ENCODE assay signal across 20 cellular contexts in the genomic region with DNA sequence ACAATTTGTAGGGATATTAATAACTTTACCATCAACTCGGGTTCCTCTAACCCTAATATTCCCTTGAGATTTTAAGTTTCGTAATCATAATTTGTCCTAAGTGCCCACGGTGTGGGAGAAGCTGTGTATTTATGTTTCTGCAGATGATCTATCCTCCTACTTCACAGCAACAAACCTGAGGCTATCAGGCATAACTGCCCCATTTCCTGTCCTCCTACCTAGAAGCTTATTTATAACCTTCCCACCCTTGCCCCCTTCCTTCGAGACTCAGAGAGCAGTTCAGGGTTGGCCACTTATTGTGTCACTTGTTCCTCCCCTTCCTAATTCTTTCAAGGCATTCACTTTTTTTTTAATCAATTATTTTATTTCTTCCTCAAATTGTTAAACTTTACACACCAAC. TPM values are rescaled to one million over a fixed set of nuclear protein-coding genes. Genes with fewer than 3 reads are reported as not detected.
DNase-seq lines count a peak whose midpoint lies in the region; ATAC-seq and TF ChIP-seq lines count a peak whose summit lies in the region.
"Had no signal": no experiment of that assay in that cellular context is flagged by ENCODE, and none has a peak within 500 bp of the region (broad histone marks: within the 10 kb centered on the region; RNA-seq: fewer than 3 reads in every experiment).

No MANE protein-coding gene starts in this region.

- no peak overlapping the region for H2AFZ ChIP-seq in mesenchymal stem cell (ENCODE audit: low read depth, low read length)

- H2BK120ac ChIP-seq in mesenchymal stem cell (ENCODE audit: low read depth, low read length) = no peak overlapping the region

- intact Hi-C loops in Caco-2 (cut with micrococcal nuclease; ENCODE audit: unreplicated experiment) = no loop called here

- no peak overlapping the region for H3K18ac ChIP-seq in mesenchymal stem cell (ENCODE audit: low read depth in 1 of 2, low read length in 2 of 2)

- H3K27me3 Mint-ChIP-seq in stimulated activated memory B cell treated with anti-CD40 and anti-IgM and Interleukin-4, amounts not matched to agents 10 μg/mL and 1 μg/mL and 100 μg/mL, for 72 hours = no peaks in the 10 kb centered on the region
- no peaks in the 10 kb centered on the region for H3K27me3 Mint-ChIP-seq in activated CD8-positive, alpha-beta T cell treated with anti-CD3 and anti-CD28 coated beads, Interleukin-2, amount 10 ng/mL, durations not matched to agents 7 days and 5 days (ENCODE audit: low read depth)
- H3K27me3 Mint-ChIP-seq in Caco-2 (ENCODE audit: insufficient read depth, unreplicated experiment) = peaks cover 6% of the 10 kb centered on the region
- H3K27me3 Mint-ChIP-seq: activated CD8-positive, alpha-beta T cell treated with anti-CD3 and anti-CD28 coated beads for 36 hours; activated T-helper 17 cell treated with anti-CD3 and anti-CD28 coated beads, Interleukin-2, amount 50 U/mL, for 72 hours had no signal

- H2BK5ac ChIP-seq in mesenchymal stem cell (ENCODE audit: low read depth, low read length, poor library complexity, severe bottlenecking) = no peak overlapping the region

- peak overlapping the region in 1 of 2 experiments; percentile 39 for H2BK12ac ChIP-seq in mesenchymal stem cell (ENCODE audit: low read length in 2 of 2)

- H2AK5ac ChIP-seq in mesenchymal stem cell (ENCODE audit: low read length, severe bottlenecking) = no peak overlapping the region

- H3K4me3 ChIP-seq in mesenchymal stem cell (ENCODE audit: insufficient read depth in 1 of 2, low read depth in 1 of 2, low read length in 2 of 2) (no peak overlapping the region), Caco-2 (ENCODE audit: low read depth, low read length) (no peak overlapping the region)
- H3K4me3 ChIP-seq: cardiac muscle cell, right lobe of liver had no signal

- no peaks in the 10 kb centered on the region for H3K9me3 ChIP-seq in mesenchymal stem cell (ENCODE audit: control insufficient read depth, low read length)
- no peaks in the 10 kb centered on the region for H3K9me3 ChIP-seq in Caco-2
- H3K9me3 ChIP-seq: right lobe of liver had no signal

- no peak for DNase-seq in mesenchymal stem cell
- no peak for DNase-seq in activated CD8-positive, alpha-beta T cell treated with anti-CD3 and anti-CD28 coated beads, Interleukin-2, amount 10 ng/mL, durations not matched to agents 7 days and 5 days
- DNase-seq in Caco-2 = no peak
- no peak for DNase-seq in NCI-H1105 treated with DMSO at 0.1 percent for 48 hours (lab: John Stamatoyannopoulos, UW)
- DNase-seq: activated CD8-positive, alpha-beta T cell treated with anti-CD3 and anti-CD28 coated beads for 36 hours; C1 segment of cervical spinal cord; effector CD8-positive, alpha-beta T cell; midbrain; NCI-H2107; NCI-H748 treated with DMSO at 0.1 percent for 48 hours; right lobe of liver; stimulated activated CD4-positive, alpha-beta T cell treated with anti-CD3 and anti-CD28 coated beads, Interleukin-4, amount 100 ng/mL, for 1 hour had no signal

- H3K4me1 ChIP-seq in mesenchymal stem cell (ENCODE audit: control insufficient read depth, insufficient read depth, low read depth, low read length) (peaks cover 3% of the 10 kb centered on the region), Caco-2 (no peaks in the 10 kb centered on the region)
- H3K4me1 ChIP-seq: right lobe of liver had no signal

- H3K14ac ChIP-seq in mesenchymal stem cell (ENCODE audit: low read length in 2 of 2) = no peak overlapping the region

- CTCF ChIA-PET in activated CD8-positive, alpha-beta T cell treated with anti-CD3 and anti-CD28 coated beads, Interleukin-2, amount 10 ng/mL, durations not matched to agents 7 days and 5 days (lab: Charles Lee) = interaction anchor here (0.8 to 1.9 kb wide), 9 partner anchors 11 to 53 kb away, joined by 3 to 8 read pairs (median 4); a partner anchor contains a TSS
- CTCF ChIA-PET in Caco-2 (lab: Charles Lee) = no interaction called here

- no peaks in the 10 kb centered on the region for H3K36me3 Mint-ChIP-seq in stimulated activated memory B cell treated with anti-CD40 and anti-IgM and Interleukin-4, amounts not matched to agents 10 μg/mL and 1 μg/mL and 100 μg/mL, for 72 hours
- no peaks in the 10 kb centered on the region for H3K36me3 Mint-ChIP-seq in activated CD8-positive, alpha-beta T cell treated with anti-CD3 and anti-CD28 coated beads, Interleukin-2, amount 10 ng/mL, durations not matched to agents 7 days and 5 days (ENCODE audit: low read depth)
- no peaks in the 10 kb centered on the region for H3K36me3 Mint-ChIP-seq in Caco-2 (ENCODE audit: insufficient read depth, unreplicated experiment)
- H3K36me3 Mint-ChIP-seq: type B pancreatic cell had no signal

- H3K27ac ChIP-seq in mesenchymal stem cell (ENCODE audit: low read length, poor library complexity, severe bottlenecking) = no peak overlapping the region
- H3K27ac ChIP-seq: cardiac muscle cell, right lobe of liver had no signal

- no peak overlapping the region for H4K91ac ChIP-seq in mesenchymal stem cell (ENCODE audit: low read length)

- no peak overlapping the region for H3K4me2 ChIP-seq in mesenchymal stem cell (ENCODE audit: low read length, poor library complexity, severe bottlenecking)

- H3K79me1 ChIP-seq in mesenchymal stem cell (replicated peaks; ENCODE audit: low read length, poor library complexity, severe bottlenecking) = no peaks in the 10 kb centered on the region

- no peak overlapping the region for H2BK15ac ChIP-seq in mesenchymal stem cell (ENCODE audit: low read depth, poor library complexity, severe bottlenecking)

- H3K4ac ChIP-seq in mesenchymal stem cell (ENCODE audit: low read depth in 1 of 2, low read length in 2 of 2) = no peak overlapping the region

- H3K9ac ChIP-seq in mesenchymal stem cell (ENCODE audit: low read length) = no peak overlapping the region

- no peak overlapping the region for H4K8ac ChIP-seq in mesenchymal stem cell (ENCODE audit: low read length)

- H3K23ac ChIP-seq in mesenchymal stem cell (ENCODE audit: low read length in 2 of 2) = no peak overlapping the region

- no peaks in the 10 kb centered on the region for H3K36me3 ChIP-seq in mesenchymal stem cell (ENCODE audit: control insufficient read depth in 1 of 2, insufficient read depth in 2 of 2, low read depth in 1 of 2, low read length in 2 of 2)
- no peaks in the 10 kb centered on the region for H3K36me3 ChIP-seq in Caco-2 (ENCODE audit: control insufficient read depth, insufficient read depth, low read length)
- H3K36me3 ChIP-seq: cardiac muscle cell, right lobe of liver had no signal

- BruUV-seq in Caco-2 (replicated peaks; lab: Mats Ljungman, UMichigan) = no TSS peak

- WGBS in mesenchymal stem cell = 69% methylated on average over 3 of the region's 4 CpGs

- no peak overlapping the region for H3K27ac Mint-ChIP-seq in stimulated activated memory B cell treated with anti-CD40 and anti-IgM and Interleukin-4, amounts not matched to agents 10 μg/mL and 1 μg/mL and 100 μg/mL, for 72 hours
- no peak overlapping the region for H3K27ac Mint-ChIP-seq in activated CD8-positive, alpha-beta T cell treated with anti-CD3 and anti-CD28 coated beads, Interleukin-2, amount 10 ng/mL, durations not matched to agents 7 days and 5 days
- no peak overlapping the region for H3K27ac Mint-ChIP-seq in Caco-2 (ENCODE audit: unreplicated experiment)
- H3K27ac Mint-ChIP-seq: activated CD8-positive, alpha-beta T cell treated with anti-CD3 and anti-CD28 coated beads for 36 hours; activated T-helper 17 cell treated with anti-CD3 and anti-CD28 coated beads, Interleukin-2, amount 50 U/mL, for 72 hours; type B pancreatic cell had no signal

- no peak overlapping the region for H3K4me3 Mint-ChIP-seq in stimulated activated memory B cell treated with anti-CD40 and anti-IgM and Interleukin-4, amounts not matched to agents 10 μg/mL and 1 μg/mL and 100 μg/mL, for 72 hours
- no peak overlapping the region for H3K4me3 Mint-ChIP-seq in activated CD8-positive, alpha-beta T cell treated with anti-CD3 and anti-CD28 coated beads, Interleukin-2, amount 10 ng/mL, durations not matched to agents 7 days and 5 days
- no peak overlapping the region for H3K4me3 Mint-ChIP-seq in Caco-2 (ENCODE audit: unreplicated experiment)
- H3K4me3 Mint-ChIP-seq: activated CD8-positive, alpha-beta T cell treated with anti-CD3 and anti-CD28 coated beads for 36 hours; activated T-helper 17 cell treated with anti-CD3 and anti-CD28 coated beads, Interleukin-2, amount 50 U/mL, for 72 hours; type B pancreatic cell had no signal

- peaks cover 5% of the 10 kb centered on the region for H3K4me1 Mint-ChIP-seq in stimulated activated memory B cell treated with anti-CD40 and anti-IgM and Interleukin-4, amounts not matched to agents 10 μg/mL and 1 μg/mL and 100 μg/mL, for 72 hours
- H3K4me1 Mint-ChIP-seq in activated CD8-positive, alpha-beta T cell treated with anti-CD3 and anti-CD28 coated beads, Interleukin-2, amount 10 ng/mL, durations not matched to agents 7 days and 5 days (ENCODE audit: low read depth) = no peaks in the 10 kb centered on the region
- H3K4me1 Mint-ChIP-seq in Caco-2 (ENCODE audit: low read depth, unreplicated experiment) = no peaks in the 10 kb centered on the region

- TF ChIP-seq CTCF in Caco-2 (IDR thresholded peaks at IDR 0.05; ENCODE audit: insufficient read depth in 1 of 2, low read depth in 1 of 2, low read length in 1 of 2, severe bottlenecking in 1 of 2, unreplicated experiment in 1 of 2) = no peak

- peak; percentile 38 for ATAC-seq in GM18909 (IDR thresholded peaks at IDR 0.05; ENCODE audit: poor library complexity, unreplicated experiment)
- peak; percentile 40 for ATAC-seq in GM21737 (IDR thresholded peaks at IDR 0.05; ENCODE audit: unreplicated experiment)
- peak; percentile 53 for ATAC-seq in HG03378 (IDR thresholded peaks at IDR 0.05; ENCODE audit: unreplicated experiment)
- ATAC-seq in stimulated activated memory B cell treated with anti-CD40 and anti-IgM and Interleukin-4, amounts not matched to agents 10 μg/mL and 1 μg/mL and 100 μg/mL, for 72 hours = peak; percentile 63
- no peak for ATAC-seq in activated CD8-positive, alpha-beta T cell treated with anti-CD3 and anti-CD28 coated beads, Interleukin-2, amount 10 ng/mL, durations not matched to agents 7 days and 5 days
- ATAC-seq: activated CD8-positive, alpha-beta T cell treated with anti-CD3 and anti-CD28 coated beads for 36 hours; activated T-helper 17 cell treated with anti-CD3 and anti-CD28 coated beads, Interleukin-2, amount 50 U/mL, for 72 hours had no signal

- H3K9me3 Mint-ChIP-seq in stimulated activated memory B cell treated with anti-CD40 and anti-IgM and Interleukin-4, amounts not matched to agents 10 μg/mL and 1 μg/mL and 100 μg/mL, for 72 hours = no peaks in the 10 kb centered on the region
- H3K9me3 Mint-ChIP-seq in activated CD8-positive, alpha-beta T cell treated with anti-CD3 and anti-CD28 coated beads, Interleukin-2, amount 10 ng/mL, durations not matched to agents 7 days and 5 days (ENCODE audit: insufficient read depth) = no peaks in the 10 kb centered on the region
- no peaks in the 10 kb centered on the region for H3K9me3 Mint-ChIP-seq in Caco-2 (ENCODE audit: unreplicated experiment)
- H3K9me3 Mint-ChIP-seq: activated CD8-positive, alpha-beta T cell treated with anti-CD3 and anti-CD28 coated beads for 36 hours; activated T-helper 17 cell treated with anti-CD3 and anti-CD28 coated beads, Interleukin-2, amount 50 U/mL, for 72 hours; type B pancreatic cell had no signal

- POLR2A ChIA-PET in activated CD8-positive, alpha-beta T cell treated with anti-CD3 and anti-CD28 coated beads, Interleukin-2, amount 10 ng/mL, durations not matched to agents 7 days and 5 days (lab: Charles Lee) = interaction anchor here (0.7 to 1.7 kb wide), 5 partner anchors 12 to 34 kb away, joined by 3 to 6 read pairs (median 3); a partner anchor contains a TSS
- POLR2A ChIA-PET in Caco-2 (lab: Charles Lee) = no interaction called here

- H3K27me3 ChIP-seq in mesenchymal stem cell (ENCODE audit: control insufficient read depth in 1 of 2, insufficient read depth in 1 of 2, low read length in 2 of 2) (peaks cover 0 to 21% of the 10 kb centered on the region in 2 experiments), Caco-2 (replicated peaks; ENCODE audit: control insufficient read depth, insufficient read depth, low read length) (no peaks in the 10 kb centered on the region)
- H3K27me3 ChIP-seq: cardiac muscle cell, right lobe of liver had no signal

RNA-seq across cellular contexts. Expression of a gene that starts 29.6 kb away (rescaled TPM):
- polyA plus RNA-seq in mesenchymal stem cell (2013, experiment 1 of 2) = 0.10 TPM
- polyA plus RNA-seq in mesenchymal stem cell (2013, experiment 2 of 2) = 0.05 TPM
- 100 to 1,000 TPM; 386 TPM for total RNA-seq in activated CD8-positive, alpha-beta T cell treated with anti-CD3 and anti-CD28 coated beads, Interleukin-2, amount 10 ng/mL, durations not matched to agents 7 days and 5 days
- not detected in 2 replicates for total RNA-seq in Caco-2 (2022)
- total RNA-seq: cardiac muscle cell, fibroblast of lung had no signal
- polyA plus RNA-seq: cardiac muscle cell, fibroblast of lung had no signal

Comparison
In these comparisons a context has a peak if more than half of its experiments do, and no peak if none do; other contexts are left out.
1. RNA of a gene that starts 29.6 kb away (total RNA-seq): 386 TPM in activated CD8-positive, alpha-beta T cell treated with anti-CD3 and anti-CD28 coated beads, Interleukin-2, amount 10 ng/mL, durations not matched to agents 7 days and 5 days; not detected in Caco-2; every median in the first group is over 100 times any median in the second.